ENCODE assay signal across 1 cellular context in genomic region chr19:14507704-14508246, GRCh38.
TF ChIP-seq lines count a peak whose summit lies in the region.

No MANE protein-coding gene starts in this region.

TF ChIP-seq in HCT116, 20 proteins besides CTCF, POLR2A, EP300 and RAD21 (continued from another document):
- TF ChIP-seq POLR2AphosphoS5 (IDR thresholded peaks at IDR 0.05; ENCODE audit: low read depth, low read length) (peak; percentile 30; the same call in 1 of the 2 replicates), YY1 (IDR thresholded peaks at IDR 0.05; ENCODE audit: extremely low read depth, insufficient replicate concordance, low read depth, low read length) (no peak), ATF3 (IDR thresholded peaks at IDR 0.05) (no peak), SIN3A (IDR thresholded peaks at IDR 0.05; ENCODE audit: low read depth) (no peak)
